In the genomic region with DNA sequence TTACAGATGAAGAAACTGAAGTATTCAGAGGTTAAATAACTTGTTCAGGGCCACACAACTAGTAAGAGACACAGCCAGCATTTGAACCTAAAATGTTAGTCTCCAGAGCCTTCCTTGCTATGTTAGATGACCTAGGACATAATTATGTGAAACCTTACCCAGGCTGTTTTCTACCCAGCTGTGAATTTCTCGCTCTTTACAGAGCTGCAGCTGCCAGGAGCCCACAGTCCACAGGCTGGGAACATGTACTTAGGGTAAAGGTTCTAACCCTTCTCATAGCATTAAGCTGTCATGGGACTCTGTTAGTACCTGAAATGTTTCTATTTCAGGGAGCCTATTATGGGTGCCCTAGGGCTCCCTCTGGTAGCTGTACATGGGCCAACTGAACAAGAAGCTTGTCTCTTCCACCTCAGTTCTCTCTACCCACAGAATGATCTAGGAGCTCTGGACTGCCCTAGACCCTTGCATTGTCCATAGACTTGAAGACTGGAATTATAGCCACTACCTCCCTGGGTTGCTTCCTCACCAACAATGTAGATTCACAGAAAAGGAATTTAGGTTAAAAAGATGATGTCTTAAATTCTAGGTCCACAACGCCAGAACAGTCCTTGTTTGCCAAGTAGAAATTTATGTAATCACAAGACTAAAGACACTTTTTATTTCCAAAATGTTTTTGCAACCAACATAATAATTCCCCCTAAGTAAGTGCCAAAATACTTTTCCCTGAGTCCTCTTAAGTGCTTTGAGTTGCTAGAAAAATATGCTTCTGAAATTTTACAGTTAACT, we compare ENCODE assay signal across 12 cellular contexts.
DNase-seq lines count a peak whose midpoint lies in the region; ATAC-seq and TF ChIP-seq lines count a peak whose summit lies in the region.
"Had no signal": no experiment of that assay in that cellular context is flagged by ENCODE, and none has a peak within 500 bp of the region (broad histone marks: within the 10 kb centered on the region; RNA-seq: fewer than 3 reads in every experiment).

No MANE protein-coding gene starts in this region.

- H3K4me3 Mint-ChIP-seq in activated T-helper 2 cell treated with anti-CD3 and anti-CD28 coated beads, Interferon-gamma antibody, Interleukin-2, Interleukin-4, amounts not matched to agents 10 μg/mL and 5 μg/mL and 100 μg/mL, durations not matched to agents 14 hours and 24 hours and 36 hours (ENCODE audit: low read depth): no peak overlapping the region
- H3K4me3 Mint-ChIP-seq: activated T-cell treated with anti-CD3 and anti-CD28 coated beads, Interleukin-2, amount 50 U/mL, for 24 hours; endodermal cell had no signal

- H3K4me2 ChIP-seq in skeletal muscle satellite cell (ENCODE audit: low read length): peak overlapping the region; percentile 6
- H3K4me2 ChIP-seq: PC-9 had no signal

- H3K27ac ChIP-seq in heart right ventricle: peak overlapping the region in 6 of 10 donors; percentile 16 to 60 (median 30)
- H3K27ac ChIP-seq: PC-9 had no signal

- intact Hi-C loops in heart right ventricle (cut with DNase I): no loop called here
- intact Hi-C loops in activated T-helper 2 cell treated with anti-CD3 and anti-CD28 coated beads, Interferon-gamma antibody, Interleukin-2, Interleukin-4, amounts not matched to agents 10 μg/mL and 5 μg/mL and 100 μg/mL, durations not matched to agents 14 hours and 24 hours and 36 hours (cut with micrococcal nuclease): no loop called here

- no peak overlapping the region for H3K27ac Mint-ChIP-seq in activated T-helper 2 cell treated with anti-CD3 and anti-CD28 coated beads, Interferon-gamma antibody, Interleukin-2, Interleukin-4, amounts not matched to agents 10 μg/mL and 5 μg/mL and 100 μg/mL, durations not matched to agents 14 hours and 24 hours and 36 hours
- H3K27ac Mint-ChIP-seq: activated T-cell treated with anti-CD3 and anti-CD28 coated beads, Interleukin-2, amount 50 U/mL, for 24 hours; endodermal cell had no signal

- peak overlapping the region; percentile 4 for H3K4me3 ChIP-seq in adipocyte (ENCODE audit: low read length)
- no peak overlapping the region for H3K4me3 ChIP-seq in heart right ventricle
- H3K4me3 ChIP-seq in skeletal muscle satellite cell (ENCODE audit: low read length): no peak overlapping the region
- H3K4me3 ChIP-seq: PC-9 had no signal

- peaks cover 12% of the 10 kb centered on the region for H3K27me3 Mint-ChIP-seq in activated T-helper 2 cell treated with anti-CD3 and anti-CD28 coated beads, Interferon-gamma antibody, Interleukin-2, Interleukin-4, amounts not matched to agents 10 μg/mL and 5 μg/mL and 100 μg/mL, durations not matched to agents 14 hours and 24 hours and 36 hours (ENCODE audit: low read depth)
- H3K27me3 Mint-ChIP-seq: activated T-cell treated with anti-CD3 and anti-CD28 coated beads, Interleukin-2, amount 50 U/mL, for 24 hours had no signal

- H3K36me3 ChIP-seq in adipocyte (ENCODE audit: control insufficient read depth, insufficient read depth, low read length, severe bottlenecking) (no peaks in the 10 kb centered on the region), heart right ventricle (no peaks in the 10 kb centered on the region), skeletal muscle satellite cell (ENCODE audit: insufficient read depth, low read length) (no peaks in the 10 kb centered on the region)

- H3K9me3 ChIP-seq in adipocyte (ENCODE audit: control insufficient read depth, low read length) (no peaks in the 10 kb centered on the region), heart right ventricle (no peaks in the 10 kb centered on the region), skeletal muscle satellite cell (replicated peaks; ENCODE audit: low read length) (no peaks in the 10 kb centered on the region)

- no peaks in the 10 kb centered on the region for H3K36me3 Mint-ChIP-seq in activated T-helper 2 cell treated with anti-CD3 and anti-CD28 coated beads, Interferon-gamma antibody, Interleukin-2, Interleukin-4, amounts not matched to agents 10 μg/mL and 5 μg/mL and 100 μg/mL, durations not matched to agents 14 hours and 24 hours and 36 hours (ENCODE audit: low read depth)

- DNase-seq in GM03348 (ENCODE audit: low spot score) (peak; percentile 58), adipocyte (ENCODE audit: low read depth) (peak; percentile 62), heart right ventricle (no peak)
- no peak for DNase-seq in activated effector memory CD4-positive, alpha-beta T cell treated with anti-CD3 and anti-CD28 coated beads, Interleukin-2, amount 50 U/mL, for 16 hours
- no peak for DNase-seq in activated T-helper 2 cell treated with anti-CD3 and anti-CD28 coated beads, Interferon-gamma antibody, Interleukin-2, Interleukin-4, amounts not matched to agents 10 μg/mL and 5 μg/mL and 100 μg/mL, durations not matched to agents 14 hours and 24 hours and 36 hours (ENCODE audit: low spot score)
- DNase-seq: activated T-cell treated with anti-CD3 and anti-CD28 coated beads, Interleukin-2, amount 50 U/mL, for 24 hours; endodermal cell; KBM-7; NCI-H2029 treated with DMSO at 0.1 percent for 48 hours; PC-9 had no signal

- ATAC-seq in heart right ventricle (peak in 7 of 8 donors; percentile 6 to 56 (median 25)), GM18861 (IDR thresholded peaks at IDR 0.05; ENCODE audit: unreplicated experiment) (no peak)

- H3K27me3 ChIP-seq in adipocyte (replicated peaks; ENCODE audit: control insufficient read depth, insufficient read depth, low read length) (no peaks in the 10 kb centered on the region), heart right ventricle (no peaks in the 10 kb centered on the region), skeletal muscle satellite cell (ENCODE audit: control insufficient read depth, insufficient read depth, low read length) (no peaks in the 10 kb centered on the region)

- WGBS in heart right ventricle, 2 donors: 81 to 86% methylated on average over 2 of the region's 2 CpGs

- peak overlapping the region; percentile 68 for H3K9ac ChIP-seq in adipocyte (ENCODE audit: low read length)
- no peak overlapping the region for H3K9ac ChIP-seq in skeletal muscle satellite cell (ENCODE audit: low read depth, low read length)

- no peaks in the 10 kb centered on the region for H3K9me3 Mint-ChIP-seq in activated T-helper 2 cell treated with anti-CD3 and anti-CD28 coated beads, Interferon-gamma antibody, Interleukin-2, Interleukin-4, amounts not matched to agents 10 μg/mL and 5 μg/mL and 100 μg/mL, durations not matched to agents 14 hours and 24 hours and 36 hours
- H3K9me3 Mint-ChIP-seq: activated T-cell treated with anti-CD3 and anti-CD28 coated beads, Interleukin-2, amount 50 U/mL, for 24 hours; endodermal cell had no signal

- no peak for TF ChIP-seq CTCF in heart right ventricle (IDR thresholded peaks at IDR 0.05)

- H3K4me1 Mint-ChIP-seq in activated T-helper 2 cell treated with anti-CD3 and anti-CD28 coated beads, Interferon-gamma antibody, Interleukin-2, Interleukin-4, amounts not matched to agents 10 μg/mL and 5 μg/mL and 100 μg/mL, durations not matched to agents 14 hours and 24 hours and 36 hours (ENCODE audit: low read depth): no peaks in the 10 kb centered on the region

- H3K4me1 ChIP-seq in adipocyte (ENCODE audit: control insufficient read depth, insufficient read depth, low read length): peaks cover 37% of the 10 kb centered on the region
- peaks cover 0 to 26% (median 7%) of the 10 kb centered on the region in 9 donors for H3K4me1 ChIP-seq in heart right ventricle
- H3K4me1 ChIP-seq in skeletal muscle satellite cell (ENCODE audit: control insufficient read depth, insufficient read depth, low read length): peaks cover 23% of the 10 kb centered on the region

Comparison
In these comparisons a context has a peak if more than half of its experiments do, and no peak if none do; other contexts are left out.
1. DNase-seq: peak in GM03348 (single experiment) and adipocyte (single experiment); none in heart right ventricle (0 of 2), activated effector memory CD4-positive, alpha-beta T cell treated with anti-CD3 and anti-CD28 coated beads, Interleukin-2, amount 50 U/mL, for 16 hours (single experiment) and activated T-helper 2 cell treated with anti-CD3 and anti-CD28 coated beads, Interferon-gamma antibody, Interleukin-2, Interleukin-4, amounts not matched to agents 10 μg/mL and 5 μg/mL and 100 μg/mL, durations not matched to agents 14 hours and 24 hours and 36 hours (single experiment).